Comparison of ENCODE assay signal across 26 cellular contexts in the genomic region with DNA sequence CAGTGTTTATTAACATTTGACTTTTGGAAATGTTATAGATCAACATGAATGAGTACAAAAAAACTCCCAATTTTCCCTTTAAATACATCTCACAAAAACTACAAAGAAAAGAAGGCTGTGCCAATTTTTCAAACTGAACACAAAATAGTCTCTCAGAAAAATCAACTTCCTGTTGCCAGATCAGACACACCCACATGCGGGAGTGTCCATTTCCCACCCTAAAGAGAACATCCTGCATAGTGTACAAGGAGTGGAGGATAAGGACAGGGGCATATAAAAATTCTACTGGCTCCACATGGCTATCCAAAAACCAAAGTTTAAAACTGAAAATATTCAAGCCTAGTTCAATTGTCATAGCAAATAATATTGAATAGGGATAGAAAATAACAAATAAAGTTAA.
DNase-seq lines count a peak whose midpoint lies in the region; ATAC-seq, FAIRE-seq and TF ChIP-seq lines count a peak whose summit lies in the region.
"Had no signal": no experiment of that assay in that cellular context is flagged by ENCODE, and none has a peak within 500 bp of the region (broad histone marks: within the 10 kb centered on the region; RNA-seq: fewer than 3 reads in every experiment).

No MANE protein-coding gene starts in this region.

- in situ Hi-C loops in K562 (cut with MboI) = no loop called here
- in situ Hi-C loops in HepG2 (cut with HindIII; ENCODE audit: extremely low pct_ligation_motif_present, low pct_unique_long_range_greater_than_20kb) = no loop called here

- ATAC-seq in activated CD8-positive, alpha-beta memory T cell treated with anti-CD3 and anti-CD28 coated beads, Interleukin-2, amount 10 ng/mL, durations not matched to agents 7 days and 5 days = no peak
- ATAC-seq in K562 (peak; percentile 86), sciatic nerve (peak; percentile 73), HepG2 (no peak), pancreas (no peak)
- ATAC-seq: body of pancreas had no signal

- H3K27ac ChIP-seq in K562 (ENCODE audit: extremely low read depth, low read depth, low read length) (no peak overlapping the region), HepG2 (ENCODE audit: extremely low read length, insufficient read depth, low read length) (no peak overlapping the region), pancreas (no peak overlapping the region)
- H3K27ac ChIP-seq: body of pancreas, C4-2B, coronary artery, skin epidermis, stomach, WERI-Rb-1 had no signal

- H3K36me3 ChIP-seq in K562 (ENCODE audit: control insufficient read depth, insufficient read depth, low read length) (peaks cover 30% of the 10 kb centered on the region), HepG2 (replicated peaks in 1 of 2; ENCODE audit: control insufficient read depth in 1 of 2, insufficient read depth in 2 of 2, low read length in 2 of 2) (peaks cover 5 to 25% of the 10 kb centered on the region in 2 experiments; a peak in 4 of 5 replicates), pancreas (peaks cover 0 to 6% (median 0%) of the 10 kb centered on the region in 3 donors)

- H3K4me1 Mint-ChIP-seq in activated CD8-positive, alpha-beta memory T cell treated with anti-CD3 and anti-CD28 coated beads, Interleukin-2, amount 10 ng/mL, durations not matched to agents 7 days and 5 days = peaks cover 5% of the 10 kb centered on the region
- H3K4me1 Mint-ChIP-seq: neural crest cell had no signal

- intact Hi-C loops in K562 (cut with micrococcal nuclease) = loop anchor here (10.0 kb wide), 1 partner anchor 127 kb away; no protein-coding TSS in a partner anchor
- intact Hi-C loops in sciatic nerve (cut with DNase I) = no loop called here
- intact Hi-C loops in HepG2 (cut with micrococcal nuclease; ENCODE audit: unreplicated experiment) = loop anchor here (2.0 kb wide), 1 partner anchor 137 kb away; no protein-coding TSS in a partner anchor
- intact Hi-C loops in pancreas (cut with DNase I) = no loop called here

- H3K9me3 ChIP-seq in K562 (replicated peaks; ENCODE audit: control insufficient read depth, insufficient read depth, low read depth, low read length) (no peaks in the 10 kb centered on the region), HepG2 (ENCODE audit: low read length) (no peaks in the 10 kb centered on the region), pancreas (no peaks in the 10 kb centered on the region)
- H3K9me3 ChIP-seq: body of pancreas, stomach had no signal

- TF ChIP-seq EP300 in K562 (IDR thresholded peaks at IDR 0.05; ENCODE audit: low read length) (no peak), HepG2 (IDR thresholded peaks at IDR 0.05; ENCODE audit: low read depth in 2 of 2, low read length in 2 of 2) (no peak), HepG2 (CRISPR knock-in tag; IDR thresholded peaks at IDR 0.05; ENCODE audit: borderline replicate concordance) (no peak)

- peaks cover 10% of the 10 kb centered on the region for H3K36me3 Mint-ChIP-seq in activated CD8-positive, alpha-beta memory T cell treated with anti-CD3 and anti-CD28 coated beads, Interleukin-2, amount 10 ng/mL, durations not matched to agents 7 days and 5 days

- no peak overlapping the region for H3K9ac ChIP-seq in K562 (ENCODE audit: insufficient read depth in 1 of 2, low read depth in 2 of 2, low read length in 2 of 2)
- H3K9ac ChIP-seq in HepG2 (ENCODE audit: insufficient read depth, low read depth, low read length) = no peak overlapping the region

- TF ChIP-seq RAD21 in K562 (CRISPR knock-in tag; conservative IDR thresholded peaks at IDR 0.05 in 1 of 2, IDR thresholded peaks at IDR 0.05 in 1 of 2) (no peak), HepG2 (CRISPR knock-in tag; IDR thresholded peaks at IDR 0.05) (no peak)

- peak overlapping the region; percentile 59 for H3K27ac Mint-ChIP-seq in activated CD8-positive, alpha-beta memory T cell treated with anti-CD3 and anti-CD28 coated beads, Interleukin-2, amount 10 ng/mL, durations not matched to agents 7 days and 5 days
- H3K27ac Mint-ChIP-seq: activated CD4-positive, alpha-beta memory T cell treated with anti-CD3 and anti-CD28 coated beads for 36 hours; activated T-helper 1 cell treated with anti-CD3 and anti-CD28 coated beads, Interleukin-12 subunit alpha, Interleukin-12 subunit beta, Interleukin-2, Interleukin-4 antibody, amounts not matched to agents 30 ng/mL and 10 ng/mL and 1 ng/mL, durations not matched to agents 14 hours and 24 hours and 36 hours; progenitor cell of endocrine pancreas had no signal

- no peaks in the 10 kb centered on the region for H3K27me3 Mint-ChIP-seq in activated CD8-positive, alpha-beta memory T cell treated with anti-CD3 and anti-CD28 coated beads, Interleukin-2, amount 10 ng/mL, durations not matched to agents 7 days and 5 days
- H3K27me3 Mint-ChIP-seq: activated CD4-positive, alpha-beta memory T cell treated with anti-CD3 and anti-CD28 coated beads for 36 hours; progenitor cell of endocrine pancreas had no signal

- CTCF ChIA-PET in activated CD8-positive, alpha-beta memory T cell treated with anti-CD3 and anti-CD28 coated beads, Interleukin-2, amount 10 ng/mL, durations not matched to agents 7 days and 5 days (lab: Charles Lee) = no interaction called here
- CTCF ChIA-PET in K562 (lab: Yijun Ruan, JAX; ENCODE audit: low intra/inter-chr PET ratio) = interaction anchor here (0.6 kb wide), 1 partner anchor 125 kb away, joined by 6 read pairs; no protein-coding TSS in a partner anchor
- CTCF ChIA-PET in HepG2 (lab: Yijun Ruan, JAX; ENCODE audit: low intra/inter-chr PET ratio, low total read pairs) = no interaction called here

- no peaks in the 10 kb centered on the region for H3K9me1 ChIP-seq in K562 (ENCODE audit: control insufficient read depth, insufficient read depth, low read length)

- BruUV-seq in K562 (replicated peaks; lab: Mats Ljungman, UMichigan) = no TSS peak
- no TSS peak for BruUV-seq in HepG2 (replicated peaks; lab: Mats Ljungman, UMichigan)

- no peak overlapping the region for H3K4me2 ChIP-seq in K562 (ENCODE audit: insufficient read depth, low read length)
- H3K4me2 ChIP-seq in HepG2 (ENCODE audit: low read depth, low read length) = no peak overlapping the region

- TF ChIP-seq POLR2A in K562 (conservative IDR thresholded peaks at IDR 0.05) (no peak), HepG2 (IDR thresholded peaks at IDR 0.05; ENCODE audit: insufficient read depth in 1 of 2, low read depth in 2 of 2, low read length in 2 of 2) (no peak)

- FAIRE-seq in K562 (lab: Jason Lieb, UNC) (no peak), HepG2 (lab: Jason Lieb, UNC) (no peak), pancreas (lab: Jason Lieb, UNC) (no peak)
- FAIRE-seq: keratinocyte had no signal

- no peaks in the 10 kb centered on the region for H4K20me1 ChIP-seq in K562 (replicated peaks; ENCODE audit: control insufficient read depth, insufficient read depth, low read length)
- H4K20me1 ChIP-seq in HepG2 (ENCODE audit: insufficient read depth, low read length) = no peaks in the 10 kb centered on the region

- TF ChIP-seq CTCF in K562 (IDR thresholded peaks at IDR 0.05 in 2 of 3, conservative IDR thresholded peaks at IDR 0.05 in 1 of 3; ENCODE audit: insufficient read depth in 2 of 3, low read depth in 1 of 3, low read length in 3 of 3) (no peak), HepG2 (CRISPR knock-in tag; IDR thresholded peaks at IDR 0.05) (no peak), pancreas (IDR thresholded peaks at IDR 0.05) (no peak)

- H3K79me2 ChIP-seq in K562 (ENCODE audit: control insufficient read depth, insufficient read depth, low read length) (no peaks in the 10 kb centered on the region), HepG2 (ENCODE audit: insufficient read depth, low read length) (no peaks in the 10 kb centered on the region)

- no peaks in the 10 kb centered on the region for H3K9me3 Mint-ChIP-seq in activated CD8-positive, alpha-beta memory T cell treated with anti-CD3 and anti-CD28 coated beads, Interleukin-2, amount 10 ng/mL, durations not matched to agents 7 days and 5 days (ENCODE audit: low read depth)
- H3K9me3 Mint-ChIP-seq: activated CD4-positive, alpha-beta memory T cell treated with anti-CD3 and anti-CD28 coated beads for 36 hours; activated T-helper 1 cell treated with anti-CD3 and anti-CD28 coated beads, Interleukin-12 subunit alpha, Interleukin-12 subunit beta, Interleukin-2, Interleukin-4 antibody, amounts not matched to agents 30 ng/mL and 10 ng/mL and 1 ng/mL, durations not matched to agents 14 hours and 24 hours and 36 hours; neural crest cell had no signal

- no peaks in the 10 kb centered on the region for H3K27me3 ChIP-seq in K562 (ENCODE audit: control insufficient read depth in 2 of 2, insufficient read depth in 2 of 2, low read length in 2 of 2)
- H3K27me3 ChIP-seq in HepG2 (ENCODE audit: control insufficient read depth in 1 of 2, insufficient read depth in 2 of 2, low read length in 2 of 2) = no peaks in the 10 kb centered on the region
- H3K27me3 ChIP-seq in pancreas = no peaks in the 10 kb centered on the region
- H3K27me3 ChIP-seq: body of pancreas, stomach had no signal

- H3K4me3 ChIP-seq in K562 (no peak overlapping the region), HepG2 (replicated peaks in 1 of 3; ENCODE audit: insufficient read depth in 1 of 3, low read depth in 2 of 3, low read length in 3 of 3) (no peak overlapping the region), pancreas (no peak overlapping the region)
- H3K4me3 ChIP-seq: body of pancreas, coronary artery, skin epidermis, stomach had no signal

- H3K4me3 Mint-ChIP-seq in activated CD8-positive, alpha-beta memory T cell treated with anti-CD3 and anti-CD28 coated beads, Interleukin-2, amount 10 ng/mL, durations not matched to agents 7 days and 5 days = no peak overlapping the region
- H3K4me3 Mint-ChIP-seq: activated CD4-positive, alpha-beta memory T cell treated with anti-CD3 and anti-CD28 coated beads for 36 hours; activated T-helper 1 cell treated with anti-CD3 and anti-CD28 coated beads, Interleukin-12 subunit alpha, Interleukin-12 subunit beta, Interleukin-2, Interleukin-4 antibody, amounts not matched to agents 30 ng/mL and 10 ng/mL and 1 ng/mL, durations not matched to agents 14 hours and 24 hours and 36 hours; neural crest cell had no signal

- DNase-seq in activated CD8-positive, alpha-beta memory T cell treated with anti-CD3 and anti-CD28 coated beads, Interleukin-2, amount 10 ng/mL, durations not matched to agents 7 days and 5 days = no peak
- DNase-seq in activated CD8-positive, alpha-beta memory T cell treated with anti-CD3 and anti-CD28 coated beads, Interleukin-2, amount 50 U/mL, for 4 hours = no peak
- DNase-seq in NCI-H69 (lab: John Stamatoyannopoulos, UW) = peak; percentile 5
- peak; percentile 14 to 38 (median 28) for DNase-seq in K562 (ENCODE audit: extremely low read depth in 1 of 4, low spot score in 3 of 4)
- DNase-seq in sciatic nerve (ENCODE audit: low spot score) = no peak
- no peak for DNase-seq in LoVo (ENCODE audit: low spot score)
- no peak for DNase-seq in HepG2 (ENCODE audit: low spot score)
- no peak for DNase-seq in pancreas
- DNase-seq: ACHN; activated CD4-positive, alpha-beta memory T cell treated with anti-CD3 and anti-CD28 coated beads for 36 hours; body of pancreas; hippocampal formation; Karpas-422; mesendoderm; NCI-H1417; NCI-H2171 treated with DMSO at 0.1 percent for 48 hours; stimulated activated CD4-positive, alpha-beta T cell treated with anti-CD3 and anti-CD28 coated beads, Interleukin-2, amount 100 ng/mL, for 48 hours; stomach; WERI-Rb-1 had no signal

- POLR2A ChIA-PET in K562 (lab: Yijun Ruan, JAX) = interaction anchor here (1.2 kb wide), 1 partner anchor 13 kb away, joined by 5 read pairs; no protein-coding TSS in a partner anchor
- POLR2A ChIA-PET in HepG2 (lab: Yijun Ruan, JAX) = no interaction called here

- WGBS in K562 (ENCODE audit: insufficient coverage, low coverage, missing lambda C conversion rate) = 15% methylated on average over 1 of the region's 1 CpG
- 95% methylated on average over 1 of the region's 1 CpG for WGBS in HepG2 (ENCODE audit: low lambda C conversion rate)
- 71 to 73% methylated on average over 1 of the region's 1 CpG for WGBS in pancreas, 2 donors

- H3K4me1 ChIP-seq in K562 (replicated peaks in 1 of 2; ENCODE audit: control insufficient read depth in 2 of 2, insufficient read depth in 2 of 2, low read length in 2 of 2) = peaks cover 0 to 11% of the 10 kb centered on the region in 2 experiments; a peak in 2 of 5 replicates
- peaks cover 9% of the 10 kb centered on the region; the same call in 1 of the 2 replicates for H3K4me1 ChIP-seq in HepG2 (ENCODE audit: insufficient read depth, low read length)
- H3K4me1 ChIP-seq in pancreas = no peaks in the 10 kb centered on the region
- H3K4me1 ChIP-seq: body of pancreas had no signal

- no peak overlapping the region for H2AFZ ChIP-seq in K562 (ENCODE audit: low read depth, low read length)
- H2AFZ ChIP-seq in HepG2 (ENCODE audit: low read length) = no peak overlapping the region

Comparison
In these comparisons a context has a peak if more than half of its experiments do, and no peak if none do; other contexts are left out.
1. ATAC-seq: peak in K562 (single experiment) and sciatic nerve (single experiment); none in activated CD8-positive, alpha-beta memory T cell treated with anti-CD3 and anti-CD28 coated beads, Interleukin-2, amount 10 ng/mL, durations not matched to agents 7 days and 5 days (single experiment), HepG2 (single experiment) and pancreas (0 of 4).
2. DNase-seq: peak in NCI-H69 (single experiment) and K562 (4 of 4); none in activated CD8-positive, alpha-beta memory T cell treated with anti-CD3 and anti-CD28 coated beads, Interleukin-2, amount 10 ng/mL, durations not matched to agents 7 days and 5 days (single experiment), activated CD8-positive, alpha-beta memory T cell treated with anti-CD3 and anti-CD28 coated beads, Interleukin-2, amount 50 U/mL, for 4 hours (single experiment), sciatic nerve (single experiment), LoVo (single experiment), HepG2 (single experiment) and pancreas (0 of 6).
3. intact Hi-C loops: an anchor here in K562 (10.0 kb wide) and HepG2 (2.0 kb wide); none called in sciatic nerve and pancreas.